Comparison of ENCODE assay signal across 35 cellular contexts in the genomic region with DNA sequence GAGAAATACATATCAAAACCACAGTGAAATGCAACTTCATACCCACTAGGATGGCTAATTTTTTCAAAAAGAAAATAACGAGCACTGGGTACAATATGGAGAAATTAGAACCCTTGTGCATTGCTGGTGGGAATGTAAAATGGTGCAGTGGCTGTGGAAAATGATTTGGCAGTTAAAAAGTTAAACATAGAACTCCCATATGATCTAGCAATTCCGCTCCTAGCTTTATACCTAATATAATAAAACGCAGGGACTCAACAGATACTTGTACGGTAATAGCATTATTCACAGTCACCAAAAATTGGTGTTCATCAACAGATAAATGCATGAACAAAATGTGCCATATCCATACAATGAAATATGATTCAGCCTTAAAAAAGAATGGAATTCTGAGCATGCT. TPM values are rescaled to one million over a fixed set of nuclear protein-coding genes. Genes with fewer than 3 reads are reported as not detected.
"Had no signal": no experiment of that assay in that cellular context is flagged by ENCODE, and none has a peak within 500 bp of the region (broad histone marks: within the 10 kb centered on the region; RNA-seq: fewer than 3 reads in every experiment).

No MANE protein-coding gene starts in this region.

- H3K4me3 ChIP-seq: MG63 had no signal

- H3K36me3 ChIP-seq: MG63 had no signal

- H3K9me3 ChIP-seq: MG63 had no signal

- DNase-seq: Karpas-422, Kasumi-1, MG63, MM.1S, MV-4-11, NCI-H1048, NCI-H1092, NCI-H1092 treated with DMSO at 0.1 percent for 48 hours, NCI-H1105, NCI-H1105 treated with DMSO at 0.1 percent for 48 hours, NCI-H1417, NCI-H1417 treated with DMSO at 0.1 percent for 48 hours, NCI-H1436, NCI-H1436 treated with DMSO at 0.1 percent for 48 hours, NCI-H146, NCI-H1694, NCI-H1694 treated with DMSO at 0.1 percent for 48 hours, NCI-H187, NCI-H187 treated with DMSO at 0.1 percent for 48 hours, NCI-H1930, NCI-H2029, NCI-H2029 treated with DMSO at 0.1 percent for 48 hours, NCI-H2081, NCI-H2081 treated with DMSO at 0.1 percent for 48 hours, NCI-H2107, NCI-H2171, NCI-H2171 treated with DMSO at 0.1 percent for 48 hours, NCI-H2227 treated with DMSO at 0.1 percent for 48 hours, NCI-H226, NCI-H345, NCI-H446, NCI-H446 treated with DMSO at 0.1 percent for 48 hours, NCI-H510A, NCI-H510A treated with DMSO at 0.1 percent for 48 hours had no signal

- H3K27me3 ChIP-seq: MG63 had no signal

RNA-seq across cellular contexts. Expression of gene PLPP4, which starts 58.8 kb away (rescaled TPM):
- total RNA-seq: NCI-H460 had no signal
